8 cellular contexts compared by ENCODE assay signal in genomic region chr22:39152511-39153219, GRCh38. TPM values are rescaled to one million over a fixed set of nuclear protein-coding genes. Genes with fewer than 3 reads are reported as not detected.
DNase-seq lines count a peak whose midpoint lies in the region; ATAC-seq and TF ChIP-seq lines count a peak whose summit lies in the region.

TSS of gene CBX7 (minus strand) at chr22:39152680. CDS start at chr22:39152444, 236 bp downstream.

- DNase-seq in EL (peak; percentile 89), Karpas-422 (peak; percentile 94), SK-N-MC (ENCODE audit: low read depth, low spot score) (no peak), globus pallidus (ENCODE audit: low spot score) (peak; percentile 94), omental fat pad (ENCODE audit: low spot score) (peak; percentile 85), testis (peak; percentile 96)
- peak; percentile 95 for DNase-seq in activated naive CD4-positive, alpha-beta T cell treated with anti-CD3 and anti-CD28 coated beads, Interleukin-2, amount 10 ng/mL, durations not matched to agents 7 days and 5 days

- H3K36me3 ChIP-seq in Karpas-422 (ENCODE audit: insufficient read depth, low read length) (no peaks in the 10 kb centered on the region), SK-N-MC (ENCODE audit: insufficient read depth, low read length) (no peaks in the 10 kb centered on the region), testis (ENCODE audit: low read depth, missing control alignments) (no peaks in the 10 kb centered on the region)

- no peak for TF ChIP-seq CTCF in omental fat pad (IDR thresholded peaks at IDR 0.05)
- no peak for TF ChIP-seq CTCF in testis (IDR thresholded peaks at IDR 0.05)

- peak within 1 kb of the TSS; percentile 79 for H3K4me3 Mint-ChIP-seq in activated naive CD4-positive, alpha-beta T cell treated with anti-CD3 and anti-CD28 coated beads, Interleukin-2, amount 10 ng/mL, durations not matched to agents 7 days and 5 days

- peaks cover 6% of the 10 kb centered on the region for H3K36me3 Mint-ChIP-seq in activated naive CD4-positive, alpha-beta T cell treated with anti-CD3 and anti-CD28 coated beads, Interleukin-2, amount 10 ng/mL, durations not matched to agents 7 days and 5 days

- ATAC-seq in GM21825 (IDR thresholded peaks at IDR 0.05; ENCODE audit: unreplicated experiment) (peak; percentile 60), omental fat pad (ENCODE audit: low FRiP score) (peak; percentile 86)

- H3K27me3 ChIP-seq in Karpas-422 (ENCODE audit: low read length) (no peaks in the 10 kb centered on the region), testis (no peaks in the 10 kb centered on the region)

- no peak within 1 kb of the TSS for H3K27ac ChIP-seq in Karpas-422 (ENCODE audit: low read length)
- H3K27ac ChIP-seq in SK-N-MC = no peak within 1 kb of the TSS
- peak within 1 kb of the TSS; percentile 97 to 98 for H3K27ac ChIP-seq in testis

- no peaks in the 10 kb centered on the region for H3K9me2 ChIP-seq in Karpas-422 (replicated peaks; ENCODE audit: insufficient read depth, low read length)

- H4K20me1 ChIP-seq in Karpas-422 (ENCODE audit: insufficient read depth, low read depth, low read length) = peaks cover 6% of the 10 kb centered on the region; the same call in 1 of the 2 replicates

- H3K27ac Mint-ChIP-seq in activated naive CD4-positive, alpha-beta T cell treated with anti-CD3 and anti-CD28 coated beads, Interleukin-2, amount 10 ng/mL, durations not matched to agents 7 days and 5 days = peak within 1 kb of the TSS; percentile 80

- WGBS in testis, 2 donors = 0 to 1% methylated on average over 27 to 82 of the region's 98 CpGs

- CTCF ChIA-PET in activated naive CD4-positive, alpha-beta T cell treated with anti-CD3 and anti-CD28 coated beads, Interleukin-2, amount 10 ng/mL, durations not matched to agents 7 days and 5 days (lab: Charles Lee) = interaction anchor here (1.1 to 2.4 kb wide), 2 partner anchors 167 to 282 kb away, joined by 4 to 7 read pairs; partner anchors contain the start of gene RPL3

- H3K4me1 ChIP-seq in Karpas-422 (ENCODE audit: low read length) (peaks cover 8% of the 10 kb centered on the region), testis (peaks cover 13% of the 10 kb centered on the region)

- H3K9me3 Mint-ChIP-seq in activated naive CD4-positive, alpha-beta T cell treated with anti-CD3 and anti-CD28 coated beads, Interleukin-2, amount 10 ng/mL, durations not matched to agents 7 days and 5 days = no peaks in the 10 kb centered on the region

- H3K9me3 ChIP-seq in Karpas-422 (ENCODE audit: low read length) (no peaks in the 10 kb centered on the region), SK-N-MC (ENCODE audit: low read depth, low read length) (no peaks in the 10 kb centered on the region), testis (no peaks in the 10 kb centered on the region)

- H3K4me3 ChIP-seq in Karpas-422 (ENCODE audit: low read length) = peak within 1 kb of the TSS; percentile 63; the same call in 1 of the 2 replicates
- peak within 1 kb of the TSS; percentile 89 for H3K4me3 ChIP-seq in SK-N-MC
- peak within 1 kb of the TSS; percentile 88 to 90 for H3K4me3 ChIP-seq in testis

- peak within 1 kb of the TSS; percentile 67 for H3K9ac ChIP-seq in Karpas-422 (ENCODE audit: low read length)
- peak within 1 kb of the TSS; percentile 76 for H3K9ac ChIP-seq in SK-N-MC (ENCODE audit: insufficient read length)

- H3K27me3 Mint-ChIP-seq in activated naive CD4-positive, alpha-beta T cell treated with anti-CD3 and anti-CD28 coated beads, Interleukin-2, amount 10 ng/mL, durations not matched to agents 7 days and 5 days = peaks cover 50% of the 10 kb centered on the region

- peaks cover 29% of the 10 kb centered on the region for H3K4me1 Mint-ChIP-seq in activated naive CD4-positive, alpha-beta T cell treated with anti-CD3 and anti-CD28 coated beads, Interleukin-2, amount 10 ng/mL, durations not matched to agents 7 days and 5 days

- peak within 1 kb of the TSS; percentile 75 for H3K4me2 ChIP-seq in Karpas-422 (ENCODE audit: low read depth, low read length, poor library complexity, severe bottlenecking)

- no peaks in the 10 kb centered on the region for H3K79me2 ChIP-seq in Karpas-422 (ENCODE audit: low read length)

- TF ChIP-seq POLR2A in testis (IDR thresholded peaks at IDR 0.05) = peak; percentile 18

- peak within 1 kb of the TSS; percentile 95; the same call in 1 of the 2 replicates for H2AFZ ChIP-seq in Karpas-422 (ENCODE audit: low read length)

- intact Hi-C loops in testis (cut with DNase I; ENCODE audit: low total_unique reads) = no loop called here

RNA-seq across cellular contexts. Expression of gene CBX7, which starts in this region (rescaled TPM):
- total RNA-seq in Karpas-422 (2014; rRNA removed; shearing (Covaris generic); ENCODE audit: low replicate concordance) = 1.7 and 3.5 TPM in 2 replicates
- total RNA-seq in omental fat pad = 10 to 100 TPM; 22.6 to 74.9 (median 30.8) TPM
- 10 to 100 TPM; 51.3 to 62.8 TPM for total RNA-seq in testis
- polyA plus RNA-seq in testis (ENCODE audit: insufficient read depth, low read depth, low replicate concordance) = 25.7 TPM

Comparison
In these comparisons a context has a peak if more than half of its experiments do, and no peak if none do; other contexts are left out.
1. H3K27ac ChIP-seq: peak in testis (2 of 2); none in Karpas-422 (single experiment) and SK-N-MC (single experiment).
2. Peak in every context shown above with its lines, with median percentiles within 50 percentile points of each other: H3K4me3 ChIP-seq.